8 cellular contexts compared by ENCODE assay signal in genomic region chr15:92693922-92694331, GRCh38. TPM values are rescaled to one million over a fixed set of nuclear protein-coding genes. Genes with fewer than 3 reads are reported as not detected.
A peak's percentile ranks its signal among the peaks of the same experiment; 100 is the strongest.
DNase-seq lines count a peak whose midpoint lies in the region; TF ChIP-seq lines count a peak whose summit lies in the region.

No MANE protein-coding gene starts in this region.

- H3K9me2 ChIP-seq in hepatocyte (replicated peaks; ENCODE audit: insufficient read depth) = no peaks in the 10 kb centered on the region

- H3K4me1 ChIP-seq in BE2C (peaks cover 4% of the 10 kb centered on the region; the same call in 1 of the 2 replicates), SJCRH30 (no peaks in the 10 kb centered on the region), hepatocyte (ENCODE audit: insufficient read depth) (no peaks in the 10 kb centered on the region)

- H3K4me3 ChIP-seq in BE2C (ENCODE audit: low read depth, low read length) = no peak overlapping the region
- H3K4me3 ChIP-seq in SJCRH30 = no peak overlapping the region
- H3K4me3 ChIP-seq in hepatocyte = no peak overlapping the region

- 50% methylated on average over 3 of the region's 3 CpGs for WGBS in hepatocyte (ENCODE audit: low lambda C conversion rate, missing lambda C conversion rate)

- H3K9me3 ChIP-seq in BE2C (no peaks in the 10 kb centered on the region; the same call in 1 of the 2 replicates), SJCRH30 (replicated peaks) (no peaks in the 10 kb centered on the region; the same call in 1 of the 2 replicates), hepatocyte (ENCODE audit: low read depth) (no peaks in the 10 kb centered on the region)

- TF ChIP-seq CTCF in BE2C (IDR thresholded peaks at IDR 0.05; ENCODE audit: low read depth, low read length) (peak; percentile 87), hepatocyte (IDR thresholded peaks at IDR 0.05; ENCODE audit: poor library complexity) (peak; percentile 39)

- H3K36me3 ChIP-seq in BE2C = no peaks in the 10 kb centered on the region
- no peaks in the 10 kb centered on the region for H3K36me3 ChIP-seq in SJCRH30
- H3K36me3 ChIP-seq in hepatocyte (replicated peaks; ENCODE audit: insufficient read depth, low read depth) = no peaks in the 10 kb centered on the region

- H2AFZ ChIP-seq in hepatocyte = no peak overlapping the region

- H3K27me3 ChIP-seq in BE2C (no peaks in the 10 kb centered on the region), SJCRH30 (no peaks in the 10 kb centered on the region; the same call in 1 of the 2 replicates), hepatocyte (no peaks in the 10 kb centered on the region)

- H3K79me2 ChIP-seq in hepatocyte = no peaks in the 10 kb centered on the region

- H3K4me2 ChIP-seq in hepatocyte = no peak overlapping the region

- H3K27ac ChIP-seq in SJCRH30 (no peak overlapping the region), hepatocyte (no peak overlapping the region)

- H4K20me1 ChIP-seq in hepatocyte (ENCODE audit: insufficient read depth, poor library complexity, severe bottlenecking) = no peaks in the 10 kb centered on the region

- DNase-seq in BE2C (peak; percentile 74), H4 (ENCODE audit: low spot score) (peak; percentile 48), SJCRH30 (peak; percentile 56 to 74), hepatocyte (ENCODE audit: low spot score) (peak; percentile 43), GOT3 (lab: John Stamatoyannopoulos, UW) (no peak), GM03348 (ENCODE audit: low spot score) (no peak)
- no peak for DNase-seq in activated CD4-positive, alpha-beta T cell treated with anti-CD3 and anti-CD28 coated beads for 4 hours
- no peak for DNase-seq in stimulated activated CD8-positive, alpha-beta memory T cell treated with anti-CD3 and anti-CD28 coated beads, Interleukin-4, amount 100 ng/mL, for 48 hours

RNA-seq across cellular contexts. Expression of gene FAM174B, which starts 38.4 kb away (rescaled TPM):
- 4.3 TPM for polyA plus RNA-seq in BE2C (2012; ENCODE audit: insufficient read depth, insufficient read length, low read depth)
- total RNA-seq in H4 (2014; rRNA removed; shearing (Covaris generic)) = 0.06 and 0.14 TPM in 2 replicates
- 8.3 and 10.9 TPM in 2 replicates for total RNA-seq in SJCRH30 (2014; rRNA removed; shearing (Covaris generic))
- total RNA-seq in hepatocyte = 17.0 and 17.8 TPM in 2 replicates
- polyA plus RNA-seq in hepatocyte = 29.6 and 34.9 TPM in 2 replicates

Comparison
In these comparisons a context has a peak if more than half of its experiments do, and no peak if none do; other contexts are left out.
1. DNase-seq: peak in BE2C (single experiment), H4 (single experiment), SJCRH30 (2 of 2) and hepatocyte (single experiment); none in GOT3 (single experiment), activated CD4-positive, alpha-beta T cell treated with anti-CD3 and anti-CD28 coated beads for 4 hours (0 of 2), stimulated activated CD8-positive, alpha-beta memory T cell treated with anti-CD3 and anti-CD28 coated beads, Interleukin-4, amount 100 ng/mL, for 48 hours (single experiment) and GM03348 (single experiment).